34 cellular contexts compared by ENCODE assay signal in genomic region chr7:121275204-121275603, GRCh38. TPM values are rescaled to one million over a fixed set of nuclear protein-coding genes. Genes with fewer than 3 reads are reported as not detected.
DNase-seq lines count a peak whose midpoint lies in the region; ATAC-seq, FAIRE-seq and TF ChIP-seq lines count a peak whose summit lies in the region.
"Had no signal": no experiment of that assay in that cellular context is flagged by ENCODE, and none has a peak within 500 bp of the region (broad histone marks: within the 10 kb centered on the region; RNA-seq: fewer than 3 reads in every experiment).

No MANE protein-coding gene starts in this region.

- WGBS in liver = 34% methylated on average over 3 of the region's 3 CpGs
- WGBS in HepG2 (ENCODE audit: low lambda C conversion rate) = 29% methylated on average over 3 of the region's 3 CpGs
- WGBS in suprapubic skin = 65% methylated on average over 3 of the region's 3 CpGs

- peaks cover 0 to 7% (median 2%) of the 10 kb centered on the region in 4 donors for H3K36me3 ChIP-seq in liver (ENCODE audit: control insufficient read depth in 4 of 4, insufficient read depth in 3 of 4, low read depth in 1 of 4, low read length in 3 of 4)
- H3K36me3 ChIP-seq in HepG2 (replicated peaks in 1 of 2; ENCODE audit: control insufficient read depth in 1 of 2, insufficient read depth in 2 of 2, low read length in 2 of 2) = no peaks in the 10 kb centered on the region
- no peaks in the 10 kb centered on the region for H3K36me3 ChIP-seq in suprapubic skin
- H3K36me3 ChIP-seq in naive thymus-derived CD4-positive, alpha-beta T cell (ENCODE audit: control insufficient read depth in 2 of 3, insufficient read depth in 3 of 3, low read length in 3 of 3) = no peaks in the 10 kb centered on the region
- H3K36me3 ChIP-seq: lower lobe of right lung, transverse colon had no signal

- in situ Hi-C loops in HepG2 (cut with HindIII; ENCODE audit: extremely low pct_ligation_motif_present, low pct_unique_long_range_greater_than_20kb) = no loop called here

- H3K27me3 ChIP-seq in liver (ENCODE audit: control insufficient read depth in 4 of 4, insufficient read depth in 4 of 4, low read length in 3 of 4) (no peaks in the 10 kb centered on the region), HepG2 (ENCODE audit: control insufficient read depth in 1 of 2, insufficient read depth in 2 of 2, low read length in 2 of 2) (no peaks in the 10 kb centered on the region), suprapubic skin (no peaks in the 10 kb centered on the region)
- H3K27me3 ChIP-seq in naive thymus-derived CD4-positive, alpha-beta T cell (ENCODE audit: control insufficient read depth in 2 of 2, insufficient read depth in 2 of 2, low read length in 2 of 2) = no peaks in the 10 kb centered on the region
- H3K27me3 ChIP-seq: gastroesophageal sphincter, sigmoid colon, transverse colon had no signal

- no peak for TF ChIP-seq POLR2A in HepG2 (IDR thresholded peaks at IDR 0.05; ENCODE audit: insufficient read depth in 1 of 2, low read depth in 2 of 2, low read length in 2 of 2)
- TF ChIP-seq POLR2A in suprapubic skin (IDR thresholded peaks at IDR 0.05) = no peak

- TF ChIP-seq CTCF in liver (IDR thresholded peaks at IDR 0.05; ENCODE audit: low read depth, low read length, missing input control) (no peak), HepG2 (CRISPR knock-in tag; IDR thresholded peaks at IDR 0.05) (no peak), suprapubic skin (IDR thresholded peaks at IDR 0.05) (no peak)

- no peak overlapping the region for H2AFZ ChIP-seq in HepG2 (ENCODE audit: low read length)

- no peaks in the 10 kb centered on the region for H4K20me1 ChIP-seq in HepG2 (ENCODE audit: insufficient read depth, low read length)

- H3K27ac ChIP-seq in liver (ENCODE audit: low read depth in 1 of 2, low read length in 2 of 2) (peak overlapping the region; percentile 37 to 48), HepG2 (ENCODE audit: extremely low read length, insufficient read depth, low read length) (no peak overlapping the region), suprapubic skin (peak overlapping the region; percentile 49)
- H3K27ac ChIP-seq in naive thymus-derived CD4-positive, alpha-beta T cell (ENCODE audit: low read depth, low read length) = no peak overlapping the region
- H3K27ac ChIP-seq: coronary artery, gastroesophageal sphincter, lower lobe of right lung, psoas muscle, sigmoid colon, transverse colon had no signal

- CTCF ChIA-PET in HepG2 (lab: Yijun Ruan, JAX; ENCODE audit: low intra/inter-chr PET ratio, low total read pairs) = no interaction called here
- CTCF ChIA-PET in naive thymus-derived CD4-positive, alpha-beta T cell (lab: Charles Lee) = no interaction called here

- ATAC-seq in HepG2 (no peak), HG03025 (IDR thresholded peaks at IDR 0.05; ENCODE audit: low FRiP score, unreplicated experiment) (no peak)
- no peak for ATAC-seq in naive thymus-derived CD4-positive, alpha-beta T cell
- ATAC-seq: activated CD8-positive, alpha-beta T cell treated with anti-CD3 and anti-CD28 coated beads for 36 hours; gastroesophageal sphincter; GM12878; K562; lower lobe of right lung; natural killer cell; psoas muscle had no signal

- TF ChIP-seq EP300 in HepG2 (IDR thresholded peaks at IDR 0.05; ENCODE audit: low read depth in 2 of 2, low read length in 2 of 2) = no peak
- TF ChIP-seq EP300 in HepG2 (CRISPR knock-in tag; IDR thresholded peaks at IDR 0.05; ENCODE audit: borderline replicate concordance) = no peak
- no peak for TF ChIP-seq EP300 in suprapubic skin (IDR thresholded peaks at IDR 0.05)

- H3K36me3 Mint-ChIP-seq in naive thymus-derived CD4-positive, alpha-beta T cell = no peaks in the 10 kb centered on the region
- H3K36me3 Mint-ChIP-seq: natural killer cell had no signal

- POLR2A ChIA-PET in HepG2 (lab: Yijun Ruan, JAX) = no interaction called here
- POLR2A ChIA-PET in naive thymus-derived CD4-positive, alpha-beta T cell (lab: Charles Lee) = no interaction called here

- H3K9me3 Mint-ChIP-seq in naive thymus-derived CD4-positive, alpha-beta T cell = peaks cover 0 to 5% (median 0%) of the 10 kb centered on the region in 11 donors
- H3K9me3 Mint-ChIP-seq: activated CD8-positive, alpha-beta T cell treated with anti-CD3 and anti-CD28 coated beads for 36 hours; activated T-helper 1 cell treated with anti-CD3 and anti-CD28 coated beads, Interleukin-12 subunit alpha, Interleukin-12 subunit beta, Interleukin-2, Interleukin-4 antibody, amounts not matched to agents 30 ng/mL and 10 ng/mL and 1 ng/mL, durations not matched to agents 14 hours and 24 hours and 36 hours; natural killer cell had no signal

- DNase-seq in HepG2 (ENCODE audit: low spot score) (no peak), NCI-H128 (lab: John Stamatoyannopoulos, UW; ENCODE audit: unreplicated experiment) (peak; percentile 7), NCI-H345 treated with DMSO at 0.1 percent for 48 hours (lab: John Stamatoyannopoulos, UW; ENCODE audit: unreplicated experiment) (peak; percentile 23), suprapubic skin (ENCODE audit: low spot score in 2 of 2) (no peak), CD1c-positive myeloid dendritic cell (ENCODE audit: extremely low spot score) (no peak)
- no peak for DNase-seq in naive thymus-derived CD4-positive, alpha-beta T cell
- DNase-seq: activated CD4-positive, alpha-beta T cell treated with anti-CD3 and anti-CD28 coated beads for 1 hour; activated CD8-positive, alpha-beta memory T cell treated with anti-CD3 and anti-CD28 coated beads, Interleukin-2, amount 50 U/mL, for 48 hours; activated CD8-positive, alpha-beta T cell treated with anti-CD3 and anti-CD28 coated beads for 36 hours; activated naive CD4-positive, alpha-beta T cell treated with Interleukin-2 at 50 U/mL for 16 hours; AML-193; CD4-positive, alpha-beta T cell; effector CD8-positive, alpha-beta T cell; lower lobe of right lung; natural killer cell; NCI-H1417 treated with DMSO at 0.1 percent for 48 hours; NCI-H226; occipital lobe; psoas muscle; Right ventricle myocardium superior; sigmoid colon; stimulated activated CD4-positive, alpha-beta T cell treated with anti-CD3 and anti-CD28 coated beads, Interleukin-4, amount 100 ng/mL, for 4 hours; transverse colon had no signal

- intact Hi-C loops in HepG2 (cut with micrococcal nuclease; ENCODE audit: unreplicated experiment) = no loop called here
- intact Hi-C loops in naive thymus-derived CD4-positive, alpha-beta T cell (cut with micrococcal nuclease) = no loop called here

- H3K27ac Mint-ChIP-seq in naive thymus-derived CD4-positive, alpha-beta T cell = no peak overlapping the region
- H3K27ac Mint-ChIP-seq: activated CD8-positive, alpha-beta T cell treated with anti-CD3 and anti-CD28 coated beads for 36 hours; activated T-helper 1 cell treated with anti-CD3 and anti-CD28 coated beads, Interleukin-12 subunit alpha, Interleukin-12 subunit beta, Interleukin-2, Interleukin-4 antibody, amounts not matched to agents 30 ng/mL and 10 ng/mL and 1 ng/mL, durations not matched to agents 14 hours and 24 hours and 36 hours; CD4-positive, alpha-beta T cell; natural killer cell had no signal

- H3K9ac ChIP-seq in liver (ENCODE audit: low read depth in 1 of 2, low read length in 2 of 2) = no peak overlapping the region
- H3K9ac ChIP-seq in HepG2 (ENCODE audit: insufficient read depth, low read depth, low read length) = no peak overlapping the region

- H3K4me2 ChIP-seq in HepG2 (ENCODE audit: low read depth, low read length) = no peak overlapping the region

- H3K4me3 ChIP-seq in liver (ENCODE audit: low read depth in 1 of 3, low read length in 3 of 3) (no peak overlapping the region), HepG2 (replicated peaks in 1 of 3; ENCODE audit: insufficient read depth in 1 of 3, low read depth in 2 of 3, low read length in 3 of 3) (no peak overlapping the region), suprapubic skin (no peak overlapping the region)
- H3K4me3 ChIP-seq in naive thymus-derived CD4-positive, alpha-beta T cell (ENCODE audit: low read length) = no peak overlapping the region
- H3K4me3 ChIP-seq: coronary artery, gastroesophageal sphincter, GM12878, K562, lower lobe of right lung, psoas muscle, sigmoid colon, transverse colon had no signal

- no peaks in the 10 kb centered on the region for H3K79me2 ChIP-seq in HepG2 (ENCODE audit: insufficient read depth, low read length)

- H3K4me3 Mint-ChIP-seq in naive thymus-derived CD4-positive, alpha-beta T cell = no peak overlapping the region
- H3K4me3 Mint-ChIP-seq: activated CD8-positive, alpha-beta T cell treated with anti-CD3 and anti-CD28 coated beads for 36 hours; activated T-helper 1 cell treated with anti-CD3 and anti-CD28 coated beads, Interleukin-12 subunit alpha, Interleukin-12 subunit beta, Interleukin-2, Interleukin-4 antibody, amounts not matched to agents 30 ng/mL and 10 ng/mL and 1 ng/mL, durations not matched to agents 14 hours and 24 hours and 36 hours; CD4-positive, alpha-beta T cell; natural killer cell had no signal

- H3K27me3 Mint-ChIP-seq in naive thymus-derived CD4-positive, alpha-beta T cell = peaks cover 14 to 30% (median 18%) of the 10 kb centered on the region in 5 donors

- peak; percentile 47 to 49 for TF ChIP-seq RAD21 in liver (IDR thresholded peaks at IDR 0.05)
- no peak for TF ChIP-seq RAD21 in HepG2 (CRISPR knock-in tag; IDR thresholded peaks at IDR 0.05)

- BruUV-seq in HepG2 (replicated peaks; lab: Mats Ljungman, UMichigan) = no TSS peak

- H3K9me3 ChIP-seq in liver (ENCODE audit: control insufficient read depth in 4 of 4, low read length in 3 of 4) (no peaks in the 10 kb centered on the region), HepG2 (ENCODE audit: low read length) (no peaks in the 10 kb centered on the region), suprapubic skin (no peaks in the 10 kb centered on the region)
- H3K9me3 ChIP-seq in naive thymus-derived CD4-positive, alpha-beta T cell (ENCODE audit: control insufficient read depth in 2 of 3, low read length in 3 of 3) = no peaks in the 10 kb centered on the region
- H3K9me3 ChIP-seq: gastroesophageal sphincter, lower lobe of right lung, psoas muscle, sigmoid colon, transverse colon had no signal

- H3K4me1 ChIP-seq in liver (ENCODE audit: control insufficient read depth in 4 of 4, insufficient read depth in 4 of 4, low read length in 3 of 4) = peaks cover 0 to 15% (median 11%) of the 10 kb centered on the region in 4 donors
- no peaks in the 10 kb centered on the region for H3K4me1 ChIP-seq in HepG2 (ENCODE audit: insufficient read depth, low read length)
- H3K4me1 ChIP-seq in suprapubic skin = peaks cover 16% of the 10 kb centered on the region
- no peaks in the 10 kb centered on the region for H3K4me1 ChIP-seq in naive thymus-derived CD4-positive, alpha-beta T cell (ENCODE audit: control insufficient read depth in 2 of 2, insufficient read depth in 2 of 2, low read length in 2 of 2)
- H3K4me1 ChIP-seq: gastroesophageal sphincter, lower lobe of right lung, psoas muscle had no signal

- peaks cover 0 to 13% (median 0%) of the 10 kb centered on the region in 7 donors for H3K4me1 Mint-ChIP-seq in naive thymus-derived CD4-positive, alpha-beta T cell
- H3K4me1 Mint-ChIP-seq: natural killer cell had no signal

- no peak for FAIRE-seq in HepG2 (lab: Jason Lieb, UNC)
- FAIRE-seq: GM12878, K562 had no signal

RNA-seq across cellular contexts. Expression of gene WNT16, which starts 53.6 kb away (rescaled TPM):
- total RNA-seq in liver = not detected
- not detected for polyA plus RNA-seq in liver
- total RNA-seq in HepG2 (2016; rRNA removed; fragmentation: Illumina TruSeq; extraction: Trizol) = not detected in 2 replicates
- not detected in 2 replicates for total RNA-seq in HepG2 (2016; cell fraction: cytosol; rRNA removed; fragmentation: Illumina TruSeq; extraction: Trizol; ENCODE audit: low read depth)
- not detected in 2 replicates for total RNA-seq in HepG2 (2016; cell fraction: insoluble cytoplasmic fraction; rRNA removed; fragmentation: Illumina TruSeq; extraction: Trizol)
- total RNA-seq in HepG2 (2016; cell fraction: membrane; rRNA removed; fragmentation: Illumina TruSeq; extraction: Trizol) = not detected in 2 replicates
- total RNA-seq in HepG2 (2016; cell fraction: nucleus; rRNA removed; fragmentation: Illumina TruSeq; extraction: Trizol) = not detected in 2 replicates
- polyA plus RNA-seq in HepG2 (2011; rRNA removed) = not detected in 2 replicates
- not detected in 2 replicates for polyA plus RNA-seq in HepG2 (2011; cell fraction: cytosol; rRNA removed)
- not detected in 2 replicates for polyA plus RNA-seq in HepG2 (2011; cell fraction: nucleus; rRNA removed)
- polyA plus RNA-seq in HepG2 (2012) = not detected in 2 replicates
- not detected in 2 replicates for polyA plus RNA-seq in HepG2 (2016; cell fraction: cytosol; fragmentation: Illumina TruSeq; extraction: Trizol; ENCODE audit: low read depth)
- not detected in 2 replicates for polyA plus RNA-seq in HepG2 (2016; cell fraction: insoluble cytoplasmic fraction; fragmentation: Illumina TruSeq; extraction: Trizol; ENCODE audit: low read depth)
- not detected in 2 replicates for polyA plus RNA-seq in HepG2 (2016; cell fraction: membrane; fragmentation: Illumina TruSeq; extraction: Trizol; ENCODE audit: low read depth)
- not detected in 2 replicates for polyA plus RNA-seq in HepG2 (2016; cell fraction: nucleus; fragmentation: Illumina TruSeq; extraction: Trizol; ENCODE audit: insufficient read depth, low read depth)
- polyA minus RNA-seq in HepG2 (2011; rRNA and poly(A)+ RNA removed; ENCODE audit: low replicate concordance) = not detected in 2 replicates
- polyA minus RNA-seq in HepG2 (2011; cell fraction: cytosol; rRNA and poly(A)+ RNA removed) = not detected in 2 replicates
- polyA minus RNA-seq in HepG2 (2011; cell fraction: nucleus; rRNA and poly(A)+ RNA removed) = not detected in 2 replicates
- 10 to 100 TPM; 11.6 to 28.8 (median 18.3) TPM for total RNA-seq in suprapubic skin
- not detected for total RNA-seq in naive thymus-derived CD4-positive, alpha-beta T cell
- not detected for polyA plus RNA-seq in naive thymus-derived CD4-positive, alpha-beta T cell
- total RNA-seq: A673; activated CD8-positive, alpha-beta T cell treated with anti-CD3 and anti-CD28 coated beads for 36 hours; activated T-helper 1 cell treated with anti-CD3 and anti-CD28 coated beads, Interleukin-12 subunit alpha, Interleukin-12 subunit beta, Interleukin-2, Interleukin-4 antibody, amounts not matched to agents 30 ng/mL and 10 ng/mL and 1 ng/mL, durations not matched to agents 14 hours and 24 hours and 36 hours; CD4-positive, alpha-beta T cell; HT-29; K562; kidney epithelial cell; lower lobe of right lung; natural killer cell; Right ventricle myocardium superior; T-helper 2 cell treated with Interferon-gamma antibody and Interleukin-4, amounts not matched to agents 100 ng/mL and 5 ng/mL, for 36 hours had no signal
- polyA plus RNA-seq: psoas muscle had no signal

Comparison
In these comparisons a context has a peak if more than half of its experiments do, and no peak if none do; other contexts are left out.
1. H3K27ac ChIP-seq: peak in liver (2 of 2) and suprapubic skin (single experiment); none in HepG2 (single experiment) and naive thymus-derived CD4-positive, alpha-beta T cell (single experiment).
2. DNase-seq: peak in NCI-H128 (single experiment) and NCI-H345 treated with DMSO at 0.1 percent for 48 hours (single experiment); none in HepG2 (single experiment), suprapubic skin (0 of 2), CD1c-positive myeloid dendritic cell (single experiment) and naive thymus-derived CD4-positive, alpha-beta T cell (0 of 9).
3. RNA of gene WNT16, which starts 53.6 kb away (total RNA-seq): 11.6 to 28.8 TPM in suprapubic skin; not detected in liver, not detected in HepG2 and not detected in naive thymus-derived CD4-positive, alpha-beta T cell; every median in the first group is over 10 times any median in the second.